In genomic region chr12:128109636-128110035, GRCh38 we compare ENCODE assay signal across 34 cellular contexts.
A peak's percentile ranks its signal among the peaks of the same experiment; 100 is the strongest.
DNase-seq lines count a peak whose midpoint lies in the region; ATAC-seq and TF ChIP-seq lines count a peak whose summit lies in the region.
"Had no signal": no experiment of that assay in that cellular context is flagged by ENCODE, and none has a peak within 500 bp of the region (broad histone marks: within the 10 kb centered on the region; RNA-seq: fewer than 3 reads in every experiment).

No MANE protein-coding gene starts in this region.

- peaks cover 1% of the 10 kb centered on the region for H3K4me1 Mint-ChIP-seq in endodermal cell
- no peaks in the 10 kb centered on the region for H3K4me1 Mint-ChIP-seq in osteocyte (ENCODE audit: unreplicated experiment)
- H3K4me1 Mint-ChIP-seq in activated naive CD4-positive, alpha-beta T cell treated with anti-CD3 and anti-CD28 coated beads, Interleukin-2, amount 10 ng/mL, durations not matched to agents 7 days and 5 days = no peaks in the 10 kb centered on the region
- H3K4me1 Mint-ChIP-seq: CD14-positive monocyte; CD4-positive, alpha-beta memory T cell; CD8-positive, alpha-beta memory T cell had no signal

- H4K8ac ChIP-seq in neuronal stem cell (ENCODE audit: low read depth, low read length) = no peak overlapping the region

- ATAC-seq in aorta (ENCODE audit: low FRiP score) (peak; percentile 19), HG03521 (IDR thresholded peaks at IDR 0.05; ENCODE audit: unreplicated experiment) (no peak)
- ATAC-seq: A549; CD8-positive, alpha-beta T cell had no signal

- H3K4me3 Mint-ChIP-seq in endodermal cell (no peak overlapping the region), osteocyte (ENCODE audit: unreplicated experiment) (no peak overlapping the region)
- no peak overlapping the region for H3K4me3 Mint-ChIP-seq in activated naive CD4-positive, alpha-beta T cell treated with anti-CD3 and anti-CD28 coated beads, Interleukin-2, amount 10 ng/mL, durations not matched to agents 7 days and 5 days
- H3K4me3 Mint-ChIP-seq: B cell; CD14-positive monocyte; CD4-positive, alpha-beta memory T cell; CD4-positive, alpha-beta T cell; CD4-positive, CD25-positive, alpha-beta regulatory T cell; CD8-positive, alpha-beta memory T cell; CD8-positive, alpha-beta T cell had no signal

- no peak overlapping the region for H3K14ac ChIP-seq in neuronal stem cell (ENCODE audit: low read length)

- no peak overlapping the region for H3K4ac ChIP-seq in neuronal stem cell (ENCODE audit: low read length)

- CTCF ChIA-PET in activated naive CD4-positive, alpha-beta T cell treated with anti-CD3 and anti-CD28 coated beads, Interleukin-2, amount 10 ng/mL, durations not matched to agents 7 days and 5 days (lab: Charles Lee) = no interaction called here

- H2AK5ac ChIP-seq in neuronal stem cell (ENCODE audit: low read depth, low read length) = peak overlapping the region; percentile 87

- no peak overlapping the region for H3K27ac ChIP-seq in endodermal cell (ENCODE audit: low read depth, low read length)
- H3K27ac ChIP-seq in neuronal stem cell (replicated peaks; ENCODE audit: low read length) = no peak overlapping the region
- no peak overlapping the region for H3K27ac ChIP-seq in aorta (ENCODE audit: low read depth in 1 of 2, low read length in 2 of 2)
- H3K27ac ChIP-seq: 22Rv1; A549; BLaER1; BLaER1 treated with 17β-estradiol and CSF1 and Interleukin-3, amounts not matched to agents 10 nM and 100 nM; C4-2B had no signal

- no peaks in the 10 kb centered on the region for H3K36me3 Mint-ChIP-seq in endodermal cell (ENCODE audit: low read depth)
- H3K36me3 Mint-ChIP-seq in osteocyte (ENCODE audit: unreplicated experiment) = no peaks in the 10 kb centered on the region
- no peaks in the 10 kb centered on the region for H3K36me3 Mint-ChIP-seq in activated naive CD4-positive, alpha-beta T cell treated with anti-CD3 and anti-CD28 coated beads, Interleukin-2, amount 10 ng/mL, durations not matched to agents 7 days and 5 days
- H3K36me3 Mint-ChIP-seq: CD14-positive monocyte; CD4-positive, alpha-beta memory T cell; CD4-positive, CD25-positive, alpha-beta regulatory T cell; CD8-positive, alpha-beta T cell had no signal

- intact Hi-C loops in aorta (cut with DNase I) = no loop called here

- H3K27me3 Mint-ChIP-seq in endodermal cell (ENCODE audit: insufficient read depth) = peaks cover 2% of the 10 kb centered on the region
- no peaks in the 10 kb centered on the region for H3K27me3 Mint-ChIP-seq in osteocyte (ENCODE audit: unreplicated experiment)
- H3K27me3 Mint-ChIP-seq in activated naive CD4-positive, alpha-beta T cell treated with anti-CD3 and anti-CD28 coated beads, Interleukin-2, amount 10 ng/mL, durations not matched to agents 7 days and 5 days = no peaks in the 10 kb centered on the region
- H3K27me3 Mint-ChIP-seq: B cell; CD4-positive, alpha-beta memory T cell; CD4-positive, alpha-beta T cell; CD4-positive, CD25-positive, alpha-beta regulatory T cell had no signal

- no peaks in the 10 kb centered on the region for H3K9me3 Mint-ChIP-seq in endodermal cell
- peaks cover 18% of the 10 kb centered on the region for H3K9me3 Mint-ChIP-seq in osteocyte (ENCODE audit: unreplicated experiment)
- H3K9me3 Mint-ChIP-seq in activated naive CD4-positive, alpha-beta T cell treated with anti-CD3 and anti-CD28 coated beads, Interleukin-2, amount 10 ng/mL, durations not matched to agents 7 days and 5 days = peaks cover 7% of the 10 kb centered on the region
- H3K9me3 Mint-ChIP-seq: CD8-positive, alpha-beta memory T cell; CD8-positive, alpha-beta T cell had no signal

- H2BK15ac ChIP-seq in neuronal stem cell (ENCODE audit: low read length) = peak overlapping the region; percentile 33

- no peak overlapping the region for H2BK12ac ChIP-seq in neuronal stem cell (ENCODE audit: low read length)

- no peak overlapping the region for H4K91ac ChIP-seq in neuronal stem cell (ENCODE audit: low read depth, low read length, poor library complexity)

- DNase-seq in endodermal cell (peak; percentile 49), neuronal stem cell (ENCODE audit: low spot score) (no peak), osteocyte (ENCODE audit: extremely low spot score, unreplicated experiment) (peak; percentile 80), aorta (no peak), COLO829 (ENCODE audit: low spot score) (no peak), AG20443 (ENCODE audit: low spot score) (no peak)
- DNase-seq in activated naive CD4-positive, alpha-beta T cell treated with anti-CD3 and anti-CD28 coated beads, Interleukin-2, amount 10 ng/mL, durations not matched to agents 7 days and 5 days = no peak
- DNase-seq: 8988T; ACHN; AML-193; BE2C; C1 segment of cervical spinal cord; Caco-2; Calu3; CD4-positive, alpha-beta memory T cell; CD4-positive, alpha-beta T cell; CD4-positive, CD25-positive, alpha-beta regulatory T cell; CD8-positive, alpha-beta memory T cell; CD8-positive, alpha-beta T cell; COR-L47; DMS 273 treated with DMSO at 0.1 percent for 48 hours; DMS153; DMS53; DMS79; DND-41; EL had no signal

- no peak overlapping the region for H3K4me2 ChIP-seq in neuronal stem cell (ENCODE audit: insufficient read depth, low read length, poor library complexity, severe bottlenecking)
- H3K4me2 ChIP-seq: A549; BLaER1; BLaER1 treated with 17β-estradiol and CSF1 and Interleukin-3, amounts not matched to agents 10 nM and 100 nM had no signal

- no peak overlapping the region for H3K4me3 ChIP-seq in endodermal cell (ENCODE audit: low read length)
- no peak overlapping the region for H3K4me3 ChIP-seq in neuronal stem cell (ENCODE audit: low read length in 2 of 2)
- no peak overlapping the region for H3K4me3 ChIP-seq in aorta (ENCODE audit: low read length in 2 of 2)
- H3K4me3 ChIP-seq: A549; BLaER1; BLaER1 treated with 17β-estradiol and CSF1 and Interleukin-3, amounts not matched to agents 10 nM and 100 nM had no signal

- no peaks in the 10 kb centered on the region for H3K4me1 ChIP-seq in endodermal cell (ENCODE audit: control insufficient read depth, insufficient read depth, low read length)
- H3K4me1 ChIP-seq in neuronal stem cell (ENCODE audit: control insufficient read depth in 2 of 2, insufficient read depth in 1 of 2, low read depth in 1 of 2, low read length in 2 of 2) = no peaks in the 10 kb centered on the region
- no peaks in the 10 kb centered on the region for H3K4me1 ChIP-seq in aorta (ENCODE audit: control insufficient read depth in 1 of 2, insufficient read depth in 2 of 2, low read length in 2 of 2)
- H3K4me1 ChIP-seq: A549; BE2C; BLaER1; BLaER1 treated with 17β-estradiol and CSF1 and Interleukin-3, amounts not matched to agents 10 nM and 100 nM; Caco-2 had no signal

- H2BK5ac ChIP-seq in neuronal stem cell (ENCODE audit: low read length) = no peak overlapping the region

- H3K27ac Mint-ChIP-seq in endodermal cell (no peak overlapping the region), osteocyte (ENCODE audit: unreplicated experiment) (no peak overlapping the region)
- H3K27ac Mint-ChIP-seq in activated naive CD4-positive, alpha-beta T cell treated with anti-CD3 and anti-CD28 coated beads, Interleukin-2, amount 10 ng/mL, durations not matched to agents 7 days and 5 days = no peak overlapping the region
- H3K27ac Mint-ChIP-seq: B cell; CD14-positive monocyte; CD4-positive, alpha-beta memory T cell; CD4-positive, alpha-beta T cell; CD4-positive, CD25-positive, alpha-beta regulatory T cell; CD8-positive, alpha-beta memory T cell; CD8-positive, alpha-beta T cell had no signal

- no peaks in the 10 kb centered on the region for H3K9me3 ChIP-seq in endodermal cell (ENCODE audit: control insufficient read depth, low read length)
- no peaks in the 10 kb centered on the region for H3K9me3 ChIP-seq in neuronal stem cell (replicated peaks in 1 of 2; ENCODE audit: control insufficient read depth in 2 of 2, insufficient read depth in 1 of 2, low read depth in 1 of 2, low read length in 2 of 2)
- no peaks in the 10 kb centered on the region for H3K9me3 ChIP-seq in aorta (ENCODE audit: control insufficient read depth, low read length)
- H3K9me3 ChIP-seq: A549; BE2C; BLaER1; BLaER1 treated with 17β-estradiol and CSF1 and Interleukin-3, amounts not matched to agents 10 nM and 100 nM; Caco-2 had no signal

- no peak overlapping the region for H3K23ac ChIP-seq in neuronal stem cell (ENCODE audit: low read depth, low read length, poor library complexity)

- TF ChIP-seq CTCF in endodermal cell (conservative IDR thresholded peaks at IDR 0.05) = no peak
- no peak for TF ChIP-seq CTCF in osteocyte (IDR thresholded peaks at IDR 0.05)

- H3K9ac ChIP-seq in endodermal cell (ENCODE audit: extremely low read depth, low read length, poor library complexity, severe bottlenecking) (no peak overlapping the region), neuronal stem cell (ENCODE audit: low read depth, low read length, poor library complexity) (peak overlapping the region; percentile 35)
- H3K9ac ChIP-seq: BLaER1; BLaER1 treated with 17β-estradiol and CSF1 and Interleukin-3, amounts not matched to agents 10 nM and 100 nM had no signal

- no peaks in the 10 kb centered on the region for H3K79me1 ChIP-seq in neuronal stem cell (ENCODE audit: low read depth, low read length)

- WGBS in endodermal cell (ENCODE audit: insufficient coverage in 1 of 2, insufficient read length in 1 of 2), 2 experiments = 93 to 98% methylated on average over 8 to 12 of the region's 12 CpGs
- whole genome bisulfite sequencing in neuronal stem cell (ENCODE audit: extremely low coverage in 2 of 2, insufficient read length in 2 of 2, insufficient replicate concordance in 1 of 2), 2 donors = no CpG with 5 or more reads among the region's 12 CpGs
- 89 to 90% methylated on average over 12 of the region's 12 CpGs for WGBS in aorta, 2 donors

- H3K36me3 ChIP-seq in endodermal cell (ENCODE audit: control insufficient read depth, insufficient read depth, low read length) = no peaks in the 10 kb centered on the region
- no peaks in the 10 kb centered on the region for H3K36me3 ChIP-seq in neuronal stem cell (replicated peaks in 1 of 2; ENCODE audit: control insufficient read depth in 2 of 2, insufficient read depth in 2 of 2, low read length in 2 of 2)
- H3K36me3 ChIP-seq in aorta (ENCODE audit: control insufficient read depth in 1 of 2, insufficient read depth in 2 of 2, low read length in 1 of 2) = no peaks in the 10 kb centered on the region
- H3K36me3 ChIP-seq: BE2C; BLaER1; BLaER1 treated with 17β-estradiol and CSF1 and Interleukin-3, amounts not matched to agents 10 nM and 100 nM had no signal

- H2AFZ ChIP-seq in neuronal stem cell (ENCODE audit: low read length) = no peak overlapping the region

- no peaks in the 10 kb centered on the region for H3K27me3 ChIP-seq in endodermal cell (ENCODE audit: control insufficient read depth, insufficient read depth, low read length, poor library complexity, severe bottlenecking)
- H3K27me3 ChIP-seq in neuronal stem cell (ENCODE audit: control insufficient read depth in 3 of 3, insufficient read depth in 3 of 3, low read depth in 1 of 3, low read length in 3 of 3) = no peaks in the 10 kb centered on the region
- peaks cover 0 to under 1% of the 10 kb centered on the region in 2 donors for H3K27me3 ChIP-seq in aorta (ENCODE audit: control insufficient read depth in 1 of 2, insufficient read depth in 2 of 2, low read length in 1 of 2)
- H3K27me3 ChIP-seq: BE2C; BLaER1; BLaER1 treated with 17β-estradiol and CSF1 and Interleukin-3, amounts not matched to agents 10 nM and 100 nM had no signal

- no peak overlapping the region for H2BK120ac ChIP-seq in neuronal stem cell (ENCODE audit: low read depth, low read length)

- H3K18ac ChIP-seq in neuronal stem cell (ENCODE audit: low read length) = peak overlapping the region; percentile 46

Comparison
In these comparisons a context has a peak if more than half of its experiments do, and no peak if none do; other contexts are left out.
1. DNase-seq: peak in endodermal cell (single experiment) and osteocyte (single experiment); none in neuronal stem cell (single experiment), aorta (0 of 2), COLO829 (single experiment), activated naive CD4-positive, alpha-beta T cell treated with anti-CD3 and anti-CD28 coated beads, Interleukin-2, amount 10 ng/mL, durations not matched to agents 7 days and 5 days (single experiment) and AG20443 (single experiment).